In genomic region chr7:19079066-19079465, GRCh38 we compare ENCODE assay signal across 20 cellular contexts. TPM values are rescaled to one million over a fixed set of nuclear protein-coding genes. Genes with fewer than 3 reads are reported as not detected.
DNase-seq lines count a peak whose midpoint lies in the region; FAIRE-seq and TF ChIP-seq lines count a peak whose summit lies in the region.
"Had no signal": no experiment of that assay in that cellular context is flagged by ENCODE, and none has a peak within 500 bp of the region (broad histone marks: within the 10 kb centered on the region; RNA-seq: fewer than 3 reads in every experiment).

No MANE protein-coding gene starts in this region.

- no peaks in the 10 kb centered on the region for H4K20me1 ChIP-seq in astrocyte (ENCODE audit: insufficient read depth, low read length)

- H3K9ac ChIP-seq in HUES48 (ENCODE audit: low read depth, low read length) (no peak overlapping the region; the same call in 1 of the 2 replicates), astrocyte (ENCODE audit: low read length) (no peak overlapping the region)

- H3K36me3 ChIP-seq in HUES48 (ENCODE audit: control insufficient read depth, insufficient read depth, low read length), result no peaks in the 10 kb centered on the region
- H3K36me3 ChIP-seq in astrocyte (ENCODE audit: insufficient read depth, low read length), result no peaks in the 10 kb centered on the region
- H3K36me3 ChIP-seq in tibial artery, result no peaks in the 10 kb centered on the region
- H3K36me3 ChIP-seq: gastroesophageal sphincter, upper lobe of right lung had no signal

- no peak overlapping the region for H3K4me3 ChIP-seq in HUES48 (ENCODE audit: low read depth, low read length)
- H3K4me3 ChIP-seq in astrocyte (ENCODE audit: insufficient read depth, low read depth, low read length), result no peak overlapping the region
- no peak overlapping the region for H3K4me3 ChIP-seq in tibial artery
- H3K4me3 ChIP-seq: gastroesophageal sphincter, skin epidermis, upper lobe of right lung had no signal

- intact Hi-C loops in tibial artery (cut with DNase I; ENCODE audit: low total_unique reads), result no loop called here

- H2AFZ ChIP-seq in astrocyte (ENCODE audit: low read depth, low read length), result no peak overlapping the region

- H3K9me3 ChIP-seq in HUES48 (ENCODE audit: control insufficient read depth, insufficient read depth, low read length), result no peaks in the 10 kb centered on the region
- no peaks in the 10 kb centered on the region for H3K9me3 ChIP-seq in astrocyte (ENCODE audit: insufficient read depth, low read depth, low read length)
- no peaks in the 10 kb centered on the region for H3K9me3 ChIP-seq in tibial artery
- H3K9me3 ChIP-seq: gastroesophageal sphincter, upper lobe of right lung had no signal

- peaks cover 5% of the 10 kb centered on the region for H3K4me1 Mint-ChIP-seq in astrocyte (ENCODE audit: low read depth, unreplicated experiment)
- H3K4me1 Mint-ChIP-seq: activated CD4-positive, alpha-beta memory T cell treated with anti-CD3 and anti-CD28 coated beads, Interleukin-2, amount 10 ng/mL, durations not matched to agents 7 days and 5 days; nephron had no signal

- TF ChIP-seq CTCF in astrocyte (IDR thresholded peaks at IDR 0.05; ENCODE audit: insufficient read depth, low read depth, low read length), result no peak
- no peak for TF ChIP-seq CTCF in tibial artery (IDR thresholded peaks at IDR 0.05)

- no peaks in the 10 kb centered on the region for H3K27me3 Mint-ChIP-seq in astrocyte (ENCODE audit: low read depth, unreplicated experiment)
- H3K27me3 Mint-ChIP-seq: activated CD4-positive, alpha-beta memory T cell treated with anti-CD3 and anti-CD28 coated beads, Interleukin-2, amount 10 ng/mL, durations not matched to agents 7 days and 5 days had no signal

- in situ Hi-C loops in ACHN (cut with HindIII; ENCODE audit: low pct_ligation_motif_present, low pct_unique_long_range_greater_than_20kb, low sequenced_read_pairs), result no loop called here

- peaks cover 1% of the 10 kb centered on the region for H3K36me3 Mint-ChIP-seq in astrocyte (ENCODE audit: low read depth, unreplicated experiment)

- H3K27me3 ChIP-seq in HUES48 (ENCODE audit: control insufficient read depth, insufficient read depth, low read length), result no peaks in the 10 kb centered on the region
- H3K27me3 ChIP-seq in astrocyte (ENCODE audit: insufficient read depth, low read length), result no peaks in the 10 kb centered on the region
- no peaks in the 10 kb centered on the region for H3K27me3 ChIP-seq in tibial artery
- H3K27me3 ChIP-seq: gastroesophageal sphincter, upper lobe of right lung had no signal

- FAIRE-seq in astrocyte (lab: Jason Lieb, UNC), result no peak

- H3K4me1 ChIP-seq in HUES48 (ENCODE audit: control insufficient read depth, insufficient read depth, low read length), result peaks cover 25% of the 10 kb centered on the region
- no peaks in the 10 kb centered on the region for H3K4me1 ChIP-seq in astrocyte (ENCODE audit: insufficient read depth, low read length)
- H3K4me1 ChIP-seq in tibial artery, result no peaks in the 10 kb centered on the region
- H3K4me1 ChIP-seq: gastroesophageal sphincter, upper lobe of right lung had no signal

- H3K9me3 Mint-ChIP-seq in astrocyte (ENCODE audit: unreplicated experiment), result peaks cover 8% of the 10 kb centered on the region
- H3K9me3 Mint-ChIP-seq: activated naive CD4-positive, alpha-beta T cell treated with anti-CD3 and anti-CD28 coated beads for 36 hours had no signal

- no peak overlapping the region for H3K4me3 Mint-ChIP-seq in astrocyte (ENCODE audit: unreplicated experiment)
- H3K4me3 Mint-ChIP-seq: activated CD4-positive, alpha-beta memory T cell treated with anti-CD3 and anti-CD28 coated beads, Interleukin-2, amount 10 ng/mL, durations not matched to agents 7 days and 5 days; activated naive CD4-positive, alpha-beta T cell treated with anti-CD3 and anti-CD28 coated beads for 36 hours; nephron had no signal

- peak overlapping the region; percentile 67 for H3K27ac Mint-ChIP-seq in astrocyte (ENCODE audit: unreplicated experiment)
- H3K27ac Mint-ChIP-seq: activated CD4-positive, alpha-beta memory T cell treated with anti-CD3 and anti-CD28 coated beads, Interleukin-2, amount 10 ng/mL, durations not matched to agents 7 days and 5 days; activated naive CD4-positive, alpha-beta T cell treated with anti-CD3 and anti-CD28 coated beads for 36 hours; nephron had no signal

- H3K79me2 ChIP-seq in astrocyte (ENCODE audit: insufficient read depth, low read length), result no peaks in the 10 kb centered on the region

- peak; percentile 10 for DNase-seq in ACHN
- peak; percentile 33 for DNase-seq in astrocyte (ENCODE audit: low read depth)
- DNase-seq in foreskin melanocyte, result peak; percentile 85
- no peak for DNase-seq in NCI-H446 (lab: John Stamatoyannopoulos, UW)
- no peak for DNase-seq in NCI-H1694 treated with DMSO at 0.1 percent for 48 hours (lab: John Stamatoyannopoulos, UW)
- no peak for DNase-seq in tibial artery
- DNase-seq in NCI-H2029 treated with DMSO at 0.1 percent for 48 hours (lab: John Stamatoyannopoulos, UW), result no peak
- DNase-seq: activated CD4-positive, alpha-beta memory T cell treated with anti-CD3 and anti-CD28 coated beads, Interleukin-2, amount 10 ng/mL, durations not matched to agents 7 days and 5 days; activated naive CD4-positive, alpha-beta T cell treated with anti-CD3 and anti-CD28 coated beads for 36 hours; cortex of kidney; DMS79; left cardiac atrium; NCI-H2029; NK-92 treated with Interleukin-12 subunit alpha and Interleukin-12 subunit beta, amount 100 ng/mL, for 24 hours; T-helper 2 cell; upper lobe of right lung had no signal

- H3K27ac ChIP-seq in HUES48 (ENCODE audit: low read depth, low read length) (peak overlapping the region; percentile 68), astrocyte (ENCODE audit: low read depth, low read length) (no peak overlapping the region), tibial artery (no peak overlapping the region)
- H3K27ac ChIP-seq: gastroesophageal sphincter, skin epidermis, upper lobe of right lung had no signal

- no peak overlapping the region for H3K4me2 ChIP-seq in astrocyte (ENCODE audit: low read length)

RNA-seq across cellular contexts. Expression of gene TWIST1, which starts 38.4 kb away (rescaled TPM):
- total RNA-seq in astrocyte, result 5.0 and 5.7 TPM in 2 replicates
- total RNA-seq: activated naive CD4-positive, alpha-beta T cell treated with anti-CD3 and anti-CD28 coated beads for 36 hours; upper lobe of right lung had no signal

Comparison
In these comparisons a context has a peak if more than half of its experiments do, and no peak if none do; other contexts are left out.
1. DNase-seq: peak in ACHN (single experiment), astrocyte (single experiment) and foreskin melanocyte (single experiment); none in NCI-H446 (0 of 2), NCI-H1694 treated with DMSO at 0.1 percent for 48 hours (single experiment), tibial artery (0 of 2) and NCI-H2029 treated with DMSO at 0.1 percent for 48 hours (single experiment).